In genomic region chr19:54906819-54907218, GRCh38 we compare ENCODE assay signal across 1 cellular context.
TF ChIP-seq lines count a peak whose summit lies in the region.

No MANE protein-coding gene starts in this region.

TF ChIP-seq in GM23338, 12 proteins besides CTCF, POLR2A, EP300 and RAD21:
- TF ChIP-seq POLR2AphosphoS5 (IDR thresholded peaks at IDR 0.05; ENCODE audit: low read depth) (no peak), CREB1 (CRISPR knock-in tag; IDR thresholded peaks at IDR 0.05; ENCODE audit: low read depth) (no peak), ZNF462 (CRISPR knock-in tag; IDR thresholded peaks at IDR 0.05) (no peak), JUNB (IDR thresholded peaks at IDR 0.05; ENCODE audit: unreplicated experiment) (no peak)
- TF ChIP-seq, protein P1, sequence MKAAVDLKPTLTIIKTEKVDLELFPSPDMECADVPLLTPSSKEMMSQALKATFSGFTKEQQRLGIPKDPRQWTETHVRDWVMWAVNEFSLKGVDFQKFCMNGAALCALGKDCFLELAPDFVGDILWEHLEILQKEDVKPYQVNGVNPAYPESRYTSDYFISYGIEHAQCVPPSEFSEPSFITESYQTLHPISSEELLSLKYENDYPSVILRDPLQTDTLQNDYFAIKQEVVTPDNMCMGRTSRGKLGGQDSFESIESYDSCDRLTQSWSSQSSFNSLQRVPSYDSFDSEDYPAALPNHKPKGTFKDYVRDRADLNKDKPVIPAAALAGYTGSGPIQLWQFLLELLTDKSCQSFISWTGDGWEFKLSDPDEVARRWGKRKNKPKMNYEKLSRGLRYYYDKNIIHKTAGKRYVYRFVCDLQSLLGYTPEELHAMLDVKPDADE (IDR thresholded peaks at IDR 0.05) = no peak
